In the genomic region with DNA sequence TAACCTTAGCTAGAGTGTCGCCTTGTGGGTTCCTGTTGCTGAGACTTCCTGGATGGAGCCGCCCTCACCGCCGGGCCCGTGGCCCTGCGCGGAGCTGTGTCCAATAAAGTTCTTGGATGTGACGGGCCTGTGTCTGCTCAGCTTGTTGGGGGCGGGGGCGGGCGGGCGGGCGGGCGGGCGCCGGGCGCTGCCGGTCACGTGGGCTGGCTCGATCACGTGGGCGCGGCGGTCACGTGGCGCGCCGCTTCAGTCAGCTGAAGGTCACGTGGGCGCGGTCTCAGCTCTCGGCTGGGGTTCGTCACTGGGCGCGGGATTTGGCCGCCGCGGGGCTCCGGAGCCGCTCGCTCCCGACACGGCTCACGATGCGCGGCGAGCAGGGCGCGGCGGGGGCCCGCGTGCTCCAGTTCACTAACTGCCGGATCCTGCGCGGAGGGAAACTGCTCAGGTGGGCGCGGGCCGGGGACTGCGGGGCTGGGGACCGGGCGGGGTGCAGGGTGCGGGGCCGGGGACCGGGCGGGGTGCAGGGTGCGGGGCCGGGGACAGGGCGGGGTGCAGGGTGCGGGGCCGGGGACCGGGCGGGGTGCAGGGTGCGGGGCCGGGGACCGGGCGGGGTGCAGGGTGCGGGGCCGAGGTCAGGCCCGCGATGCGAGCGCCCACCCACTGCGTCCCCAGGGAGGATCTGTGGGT, we compare ENCODE assay signal across 8 cellular contexts. TPM values are rescaled to one million over a fixed set of nuclear protein-coding genes. Genes with fewer than 3 reads are reported as not detected.
DNase-seq lines count a peak whose midpoint lies in the region; TF ChIP-seq lines count a peak whose summit lies in the region.

A gene with protein sequence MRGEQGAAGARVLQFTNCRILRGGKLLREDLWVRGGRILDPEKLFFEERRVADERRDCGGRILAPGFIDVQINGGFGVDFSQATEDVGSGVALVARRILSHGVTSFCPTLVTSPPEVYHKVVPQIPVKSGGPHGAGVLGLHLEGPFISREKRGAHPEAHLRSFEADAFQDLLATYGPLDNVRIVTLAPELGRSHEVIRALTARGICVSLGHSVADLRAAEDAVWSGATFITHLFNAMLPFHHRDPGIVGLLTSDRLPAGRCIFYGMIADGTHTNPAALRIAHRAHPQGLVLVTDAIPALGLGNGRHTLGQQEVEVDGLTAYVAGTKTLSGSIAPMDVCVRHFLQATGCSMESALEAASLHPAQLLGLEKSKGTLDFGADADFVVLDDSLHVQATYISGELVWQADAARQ (plus strand): TSS at position 275 of the 687 bp plus-strand sequence. CDS start 88 bp downstream, at position 363.

- H3K4me3 Mint-ChIP-seq in nephron: peak within 1 kb of the TSS; percentile 87 to 91 (median 90)

- H3K27ac ChIP-seq in AG04450 (ENCODE audit: low read depth, low read length): peak within 1 kb of the TSS; percentile 52

- TF ChIP-seq CTCF in AG04450 (IDR thresholded peaks at IDR 0.05; ENCODE audit: low read depth, low read length) (no peak), fibroblast of the aortic adventitia (IDR thresholded peaks at IDR 0.05; ENCODE audit: insufficient read depth, low read length) (no peak), nephron (IDR thresholded peaks at IDR 0.05; ENCODE audit: unreplicated experiment in 3 of 3) (no peak)

- peak within 1 kb of the TSS; percentile 73 for H3K4me3 ChIP-seq in AG04450 (ENCODE audit: low read depth, low read length)
- peak within 1 kb of the TSS; percentile 82 for H3K4me3 ChIP-seq in fibroblast of the aortic adventitia (ENCODE audit: low read depth, low read length)

- H3K9me3 Mint-ChIP-seq in nephron: no peaks in the 10 kb centered on the region

- peaks cover 8% of the 10 kb centered on the region for H3K27me3 Mint-ChIP-seq in nephron (ENCODE audit: low read depth)

- peaks cover 32% of the 10 kb centered on the region for H3K4me1 Mint-ChIP-seq in nephron

- POLR2A ChIA-PET in AG04450 (lab: Yijun Ruan, JAX): interaction anchor here (0.9 to 1.6 kb wide), 7 partner anchors 8 to 270 kb away, joined by 3 to 22 read pairs (median 4); a partner anchor contains a TSS

- CTCF ChIA-PET in AG04450 (lab: Charles Lee): no interaction called here

- DNase-seq in AG04450 (ENCODE audit: low read depth, low spot score) (peak; percentile 71), GM19238 (ENCODE audit: insufficient read length, low spot score) (peak; percentile 99), LoVo (ENCODE audit: low spot score) (peak; percentile 86), SHP77 treated with DMSO at 0.1 percent for 48 hours (lab: John Stamatoyannopoulos, UW) (peak; percentile 54), fibroblast of the aortic adventitia (ENCODE audit: low read depth) (peak; percentile 90)
- peak; percentile 86 for DNase-seq in activated effector memory CD4-positive, alpha-beta T cell treated with Interleukin-2 at 50 U/mL for 16 hours
- DNase-seq in stimulated activated naive CD4-positive, alpha-beta T cell treated with Interleukin-2 at 50 U/mL for 16 hours (lab: John Stamatoyannopoulos, UW): peak; percentile 88

- H3K9me3 ChIP-seq in AG04450 (ENCODE audit: control insufficient read depth, insufficient read depth, low read length): no peaks in the 10 kb centered on the region

- H3K27me3 ChIP-seq in AG04450 (ENCODE audit: control insufficient read depth, insufficient read depth, low read length): no peaks in the 10 kb centered on the region

- peaks cover 21% of the 10 kb centered on the region for H3K36me3 Mint-ChIP-seq in nephron (ENCODE audit: low read depth)

- peak within 1 kb of the TSS; percentile 85 to 96 (median 89) for H3K27ac Mint-ChIP-seq in nephron

RNA-seq across cellular contexts. Expression of the gene that starts here (rescaled TPM):
- 7.7 and 11.9 TPM in 2 replicates for polyA plus RNA-seq in AG04450 (2011; rRNA removed)
- polyA minus RNA-seq in AG04450 (2011; rRNA and poly(A)+ RNA removed): 8.0 and 11.3 TPM in 2 replicates
- 59.9 and 74.3 TPM in 2 replicates for total RNA-seq in fibroblast of the aortic adventitia (ENCODE audit: low replicate concordance)

Comparison
In these comparisons a context has a peak if more than half of its experiments do, and no peak if none do; other contexts are left out.
1. Peak in every context shown above with its lines: DNase-seq, H3K4me3 ChIP-seq and H3K27ac ChIP-seq.